In the genomic region with DNA sequence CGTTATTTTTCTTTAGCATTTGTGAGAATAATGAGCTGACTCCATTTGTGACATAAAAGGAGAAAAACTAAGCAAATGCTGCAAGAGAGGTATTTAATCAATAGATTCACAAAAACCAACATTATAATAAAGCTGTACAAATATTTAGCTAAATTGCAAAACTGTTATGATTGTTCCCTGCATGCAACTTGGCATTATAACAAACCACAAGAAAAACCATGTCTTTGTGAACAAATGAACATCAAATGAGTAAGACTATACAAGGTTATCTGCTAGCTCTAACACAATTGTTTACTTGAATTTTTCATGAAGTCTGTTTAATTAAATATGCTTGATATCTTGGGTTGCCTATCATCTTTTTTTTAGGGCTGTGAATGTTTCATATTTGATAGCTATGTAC, we compare ENCODE assay signal across 13 cellular contexts. TPM values are rescaled to one million over a fixed set of nuclear protein-coding genes. Genes with fewer than 3 reads are reported as not detected.
DNase-seq lines count a peak whose midpoint lies in the region; ATAC-seq, FAIRE-seq and TF ChIP-seq lines count a peak whose summit lies in the region.
"Had no signal": no experiment of that assay in that cellular context is flagged by ENCODE, and none has a peak within 500 bp of the region (broad histone marks: within the 10 kb centered on the region; RNA-seq: fewer than 3 reads in every experiment).

No MANE protein-coding gene starts in this region.

- no peak overlapping the region for H3K9ac ChIP-seq in HepG2 (ENCODE audit: insufficient read depth, low read depth, low read length)
- H3K9ac ChIP-seq: BLaER1 treated with 17β-estradiol and CSF1 and Interleukin-3, amounts not matched to agents 10 nM and 100 nM had no signal

- H3K36me3 ChIP-seq in HepG2 (replicated peaks in 1 of 2; ENCODE audit: control insufficient read depth in 1 of 2, insufficient read depth in 2 of 2, low read length in 2 of 2) (no peaks in the 10 kb centered on the region), right lobe of liver (no peaks in the 10 kb centered on the region)
- H3K36me3 ChIP-seq: BLaER1 treated with 17β-estradiol and CSF1 and Interleukin-3, amounts not matched to agents 10 nM and 100 nM; HAP-1 had no signal

- TF ChIP-seq CTCF in HepG2 (CRISPR knock-in tag; IDR thresholded peaks at IDR 0.05) (no peak), right lobe of liver (IDR thresholded peaks at IDR 0.05) (no peak), fibroblast of mammary gland (conservative IDR thresholded peaks at IDR 0.05; ENCODE audit: control insufficient read depth, insufficient read depth, low read depth, low read length) (no peak)

- in situ Hi-C loops in HepG2 (cut with HindIII; ENCODE audit: extremely low pct_ligation_motif_present, low pct_unique_long_range_greater_than_20kb): no loop called here

- H4K20me1 ChIP-seq in HepG2 (ENCODE audit: insufficient read depth, low read length): no peaks in the 10 kb centered on the region
- H4K20me1 ChIP-seq: BLaER1 treated with 17β-estradiol and CSF1 and Interleukin-3, amounts not matched to agents 10 nM and 100 nM had no signal

- no peak overlapping the region for H3K4me2 ChIP-seq in HepG2 (ENCODE audit: low read depth, low read length)
- H3K4me2 ChIP-seq: BLaER1 treated with 17β-estradiol and CSF1 and Interleukin-3, amounts not matched to agents 10 nM and 100 nM had no signal

- no TSS peak for BruUV-seq in HepG2 (replicated peaks; lab: Mats Ljungman, UMichigan)

- intact Hi-C loops in HepG2 (cut with micrococcal nuclease; ENCODE audit: unreplicated experiment) (no loop called here), right lobe of liver (cut with DNase I) (no loop called here)

- no peak for TF ChIP-seq RAD21 in HepG2 (CRISPR knock-in tag; IDR thresholded peaks at IDR 0.05)

- peaks cover 7% of the 10 kb centered on the region; the same call in 1 of the 2 replicates for H3K9me3 ChIP-seq in HepG2 (ENCODE audit: low read length)
- H3K9me3 ChIP-seq in right lobe of liver: no peaks in the 10 kb centered on the region
- H3K9me3 ChIP-seq: HAP-1 had no signal

- DNase-seq in HepG2 (ENCODE audit: low spot score) (peak; percentile 5), right lobe of liver (no peak), astrocyte of the hippocampus (ENCODE audit: low read depth, low spot score) (peak; percentile 7), fibroblast of mammary gland (ENCODE audit: low read depth) (peak; percentile 14), retina (no peak), SKM-1 (lab: John Stamatoyannopoulos, UW; ENCODE audit: unreplicated experiment) (no peak)
- DNase-seq in activated T-cell treated with anti-CD3 and anti-CD28 coated beads, Interleukin-2, amount 50 U/mL, for 1 hour: no peak
- DNase-seq: 8988T; AML-193; CD4-positive, CD25-positive, alpha-beta regulatory T cell had no signal

- POLR2A ChIA-PET in HepG2 (lab: Yijun Ruan, JAX): no interaction called here

- ATAC-seq in HepG2: no peak
- ATAC-seq in right lobe of liver: no peak

- WGBS in HepG2 (ENCODE audit: low lambda C conversion rate): 7% methylated on average over 1 of the region's 1 CpG
- 67% methylated on average over 1 of the region's 1 CpG for WGBS in right lobe of liver (ENCODE audit: insufficient coverage, low coverage, low lambda C conversion rate, missing lambda C conversion rate)

- H2AFZ ChIP-seq in HepG2 (ENCODE audit: low read length): no peak overlapping the region

- no peak overlapping the region for H3K4me3 ChIP-seq in HepG2 (replicated peaks in 1 of 3; ENCODE audit: insufficient read depth in 1 of 3, low read depth in 2 of 3, low read length in 3 of 3)
- no peak overlapping the region for H3K4me3 ChIP-seq in right lobe of liver
- H3K4me3 ChIP-seq in fibroblast of mammary gland (ENCODE audit: control insufficient read depth, low read depth, low read length): no peak overlapping the region
- H3K4me3 ChIP-seq: BLaER1 treated with 17β-estradiol and CSF1 and Interleukin-3, amounts not matched to agents 10 nM and 100 nM; HAP-1 had no signal

- no peaks in the 10 kb centered on the region for H3K79me2 ChIP-seq in HepG2 (ENCODE audit: insufficient read depth, low read length)

- TF ChIP-seq POLR2A in HepG2 (IDR thresholded peaks at IDR 0.05; ENCODE audit: insufficient read depth in 1 of 2, low read depth in 2 of 2, low read length in 2 of 2) (no peak), right lobe of liver (IDR thresholded peaks at IDR 0.05) (no peak)

- H3K27me3 ChIP-seq in HepG2 (ENCODE audit: control insufficient read depth in 1 of 2, insufficient read depth in 2 of 2, low read length in 2 of 2): no peaks in the 10 kb centered on the region
- no peaks in the 10 kb centered on the region for H3K27me3 ChIP-seq in right lobe of liver
- H3K27me3 ChIP-seq: BLaER1 treated with 17β-estradiol and CSF1 and Interleukin-3, amounts not matched to agents 10 nM and 100 nM had no signal

- H3K4me1 ChIP-seq in HepG2 (ENCODE audit: insufficient read depth, low read length) (no peaks in the 10 kb centered on the region), right lobe of liver (no peaks in the 10 kb centered on the region)
- H3K4me1 ChIP-seq: BLaER1 treated with 17β-estradiol and CSF1 and Interleukin-3, amounts not matched to agents 10 nM and 100 nM; HAP-1 had no signal

- CTCF ChIA-PET in HepG2 (lab: Yijun Ruan, JAX; ENCODE audit: low intra/inter-chr PET ratio, low total read pairs): no interaction called here

- TF ChIP-seq EP300 in HepG2 (IDR thresholded peaks at IDR 0.05; ENCODE audit: low read depth in 2 of 2, low read length in 2 of 2) (peak in 1 of 2 experiments; percentile 8; a peak in 1 of 4 replicates), HepG2 (CRISPR knock-in tag; IDR thresholded peaks at IDR 0.05; ENCODE audit: borderline replicate concordance) (no peak)

- H3K27ac ChIP-seq in HepG2 (ENCODE audit: extremely low read length, insufficient read depth, low read length) (no peak overlapping the region), right lobe of liver (no peak overlapping the region)
- H3K27ac ChIP-seq: BLaER1 treated with 17β-estradiol and CSF1 and Interleukin-3, amounts not matched to agents 10 nM and 100 nM had no signal

- FAIRE-seq in HepG2 (lab: Jason Lieb, UNC): no peak
- FAIRE-seq: H1 had no signal

RNA-seq across cellular contexts. Expression of a gene that starts 50.8 kb away (rescaled TPM):
- 18.2 and 31.9 TPM in 2 replicates for total RNA-seq in HepG2 (2016; rRNA removed; fragmentation: Illumina TruSeq; extraction: Trizol)
- 7.9 and 8.8 TPM in 2 replicates for total RNA-seq in HepG2 (2016; cell fraction: cytosol; rRNA removed; fragmentation: Illumina TruSeq; extraction: Trizol; ENCODE audit: low read depth)
- 16.4 and 28.7 TPM in 2 replicates for total RNA-seq in HepG2 (2016; cell fraction: insoluble cytoplasmic fraction; rRNA removed; fragmentation: Illumina TruSeq; extraction: Trizol)
- total RNA-seq in HepG2 (2016; cell fraction: membrane; rRNA removed; fragmentation: Illumina TruSeq; extraction: Trizol): 9.4 and 11.1 TPM in 2 replicates
- total RNA-seq in HepG2 (2016; cell fraction: nucleus; rRNA removed; fragmentation: Illumina TruSeq; extraction: Trizol): 93.4 and 93.5 TPM in 2 replicates
- 9.2 and 11.4 TPM in 2 replicates for polyA plus RNA-seq in HepG2 (2011; rRNA removed)
- polyA plus RNA-seq in HepG2 (2011; cell fraction: cytosol; rRNA removed): 2.3 and 3.2 TPM in 2 replicates
- polyA plus RNA-seq in HepG2 (2011; cell fraction: nucleus; rRNA removed): 24.2 and 24.8 TPM in 2 replicates
- 7.9 and 8.2 TPM in 2 replicates for polyA plus RNA-seq in HepG2 (2012)
- 0.18 and 0.20 TPM in 2 replicates for polyA plus RNA-seq in HepG2 (2016; cell fraction: cytosol; fragmentation: Illumina TruSeq; extraction: Trizol; ENCODE audit: low read depth)
- 4.1 and 4.7 TPM in 2 replicates for polyA plus RNA-seq in HepG2 (2016; cell fraction: insoluble cytoplasmic fraction; fragmentation: Illumina TruSeq; extraction: Trizol; ENCODE audit: low read depth)
- polyA plus RNA-seq in HepG2 (2016; cell fraction: membrane; fragmentation: Illumina TruSeq; extraction: Trizol; ENCODE audit: low read depth): 0.95 TPM in 2 replicates
- polyA plus RNA-seq in HepG2 (2016; cell fraction: nucleus; fragmentation: Illumina TruSeq; extraction: Trizol; ENCODE audit: insufficient read depth, low read depth): 19.8 and 20.6 TPM in 2 replicates
- 9.7 and 17.0 TPM in 2 replicates for polyA minus RNA-seq in HepG2 (2011; rRNA and poly(A)+ RNA removed; ENCODE audit: low replicate concordance)
- 11.1 and 11.3 TPM in 2 replicates for polyA minus RNA-seq in HepG2 (2011; cell fraction: cytosol; rRNA and poly(A)+ RNA removed)
- 192 and 239 TPM in 2 replicates for polyA minus RNA-seq in HepG2 (2011; cell fraction: nucleus; rRNA and poly(A)+ RNA removed)
- total RNA-seq in right lobe of liver: 1 to 10 TPM in 2 of 6 experiments, under 1 TPM in 4; 0.49 to 2.0 (median 0.81) TPM
- total RNA-seq: CD4-positive, CD25-positive, alpha-beta regulatory T cell had no signal
- polyA plus RNA-seq: CD4-positive, CD25-positive, alpha-beta regulatory T cell had no signal

Comparison
In these comparisons a context has a peak if more than half of its experiments do, and no peak if none do; other contexts are left out.
1. DNase-seq: peak in HepG2 (single experiment), astrocyte of the hippocampus (single experiment) and fibroblast of mammary gland (single experiment); none in right lobe of liver (0 of 3), retina (single experiment), activated T-cell treated with anti-CD3 and anti-CD28 coated beads, Interleukin-2, amount 50 U/mL, for 1 hour (single experiment) and SKM-1 (single experiment).